In genomic region chr6:160140493-160140892, GRCh38 we compare ENCODE assay signal across 5 cellular contexts. TPM values are rescaled to one million over a fixed set of nuclear protein-coding genes. Genes with fewer than 3 reads are reported as not detected.
"Had no signal": no experiment of that assay in that cellular context is flagged by ENCODE, and none has a peak within 500 bp of the region (broad histone marks: within the 10 kb centered on the region; RNA-seq: fewer than 3 reads in every experiment).

No MANE protein-coding gene starts in this region.

RNA-seq across cellular contexts. Expression of gene SLC22A1, which starts 18.9 kb away (rescaled TPM):
- total RNA-seq: endothelial cell of umbilical vein, frontal cortex, right atrium auricular region, temporal lobe had no signal
- polyA plus RNA-seq: cardiac muscle cell had no signal
